13 cellular contexts compared by ENCODE assay signal in the genomic region with DNA sequence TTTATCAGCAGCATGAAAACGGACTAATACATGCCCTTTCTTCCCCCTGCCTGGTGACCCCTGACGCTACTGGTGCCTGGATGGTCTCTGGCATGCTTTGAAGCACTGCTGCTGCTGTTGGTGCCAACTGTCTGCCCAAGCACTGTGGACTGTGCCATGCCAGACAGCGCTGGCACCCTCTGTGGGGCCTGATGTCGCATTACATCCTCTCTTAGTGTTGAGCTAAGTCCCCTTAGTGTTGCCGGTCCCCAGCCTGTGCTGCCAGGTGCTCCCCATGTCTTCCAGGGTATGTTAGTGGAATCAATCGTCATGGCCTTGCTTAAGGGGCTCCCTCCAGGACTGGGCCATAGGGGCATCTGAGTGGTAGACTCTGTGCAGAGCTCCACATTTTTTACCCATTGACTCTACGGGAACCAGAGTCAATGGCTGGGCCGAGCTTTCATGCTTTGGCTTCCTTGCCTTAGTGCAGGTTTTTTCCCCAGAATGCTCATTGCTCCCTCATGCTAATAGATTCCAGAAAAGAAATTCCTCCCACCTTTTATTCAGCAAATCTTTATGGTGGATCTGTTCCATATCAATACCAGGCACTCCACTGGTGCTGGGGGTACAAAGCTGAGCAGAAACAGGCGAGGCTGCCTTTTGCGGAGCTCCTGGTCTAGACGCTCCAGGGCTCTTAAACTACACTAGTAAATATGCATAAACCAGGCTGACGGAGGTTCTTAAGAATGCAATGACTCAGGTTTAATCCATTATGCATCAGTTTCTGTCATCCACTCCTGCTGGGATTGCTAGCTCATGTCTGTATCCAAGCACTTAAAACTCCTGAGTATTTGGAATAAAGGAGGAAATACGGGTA. TPM values are rescaled to one million over a fixed set of nuclear protein-coding genes. Genes with fewer than 3 reads are reported as not detected.
DNase-seq lines count a peak whose midpoint lies in the region; ATAC-seq, FAIRE-seq and TF ChIP-seq lines count a peak whose summit lies in the region.
"Had no signal": no experiment of that assay in that cellular context is flagged by ENCODE, and none has a peak within 500 bp of the region (broad histone marks: within the 10 kb centered on the region; RNA-seq: fewer than 3 reads in every experiment).

No MANE protein-coding gene starts in this region.

- TF ChIP-seq CTCF in kidney epithelial cell (IDR thresholded peaks at IDR 0.05; ENCODE audit: insufficient read depth, low read length, poor library complexity, severe bottlenecking) = no peak
- no peak for TF ChIP-seq CTCF in CD14-positive monocyte (IDR thresholded peaks at IDR 0.05)

- FAIRE-seq in HTR-8/SVneo (lab: Jason Lieb, UNC) = no peak

- H3K36me3 Mint-ChIP-seq in CD14-positive monocyte = no peaks in the 10 kb centered on the region

- H3K4me3 Mint-ChIP-seq in CD14-positive monocyte = no peak overlapping the region
- H3K4me3 Mint-ChIP-seq: activated CD4-positive, alpha-beta T cell treated with anti-CD3 and anti-CD28 coated beads for 36 hours had no signal

- peaks cover 1 to 7% (median 2%) of the 10 kb centered on the region in 3 donors for H3K27me3 Mint-ChIP-seq in CD14-positive monocyte (ENCODE audit: low read depth in 3 of 3)
- H3K27me3 Mint-ChIP-seq: activated CD4-positive, alpha-beta T cell treated with anti-CD3 and anti-CD28 coated beads for 36 hours had no signal

- intact Hi-C loops in CD14-positive monocyte (cut with micrococcal nuclease) = loop anchor here in 1 of 2 donors (10.0 kb wide), 1 partner anchor 47 kb away; no protein-coding TSS in a partner anchor

- H3K4me1 Mint-ChIP-seq in CD14-positive monocyte = peaks cover 54% of the 10 kb centered on the region
- H3K4me1 Mint-ChIP-seq: activated CD4-positive, alpha-beta T cell treated with anti-CD3 and anti-CD28 coated beads for 36 hours had no signal

- in situ Hi-C loops in ACHN (cut with HindIII; ENCODE audit: low pct_ligation_motif_present, low pct_unique_long_range_greater_than_20kb, low sequenced_read_pairs) (no loop called here), T47D (cut with HindIII; ENCODE audit: low pct_unique_long_range_greater_than_20kb, low sequenced_read_pairs) (no loop called here)

- H3K27ac Mint-ChIP-seq in CD14-positive monocyte = peak overlapping the region in 1 of 7 donors; percentile 77
- H3K27ac Mint-ChIP-seq: activated CD4-positive, alpha-beta T cell treated with anti-CD3 and anti-CD28 coated beads for 36 hours had no signal

- peaks cover 0 to 2% (median 0%) of the 10 kb centered on the region in 7 donors for H3K9me3 Mint-ChIP-seq in CD14-positive monocyte

- no peak overlapping the region for H3K4me3 ChIP-seq in kidney epithelial cell (ENCODE audit: low read depth, low read length)
- H3K4me3 ChIP-seq: BLaER1, cardiac muscle cell had no signal

- ATAC-seq in HG03342 (IDR thresholded peaks at IDR 0.05; ENCODE audit: unreplicated experiment) = no peak
- ATAC-seq: activated CD4-positive, alpha-beta T cell treated with anti-CD3 and anti-CD28 coated beads for 36 hours; left lobe of liver had no signal

- H3K27me3 ChIP-seq in kidney epithelial cell (ENCODE audit: control insufficient read depth, insufficient read depth, low read length) = no peaks in the 10 kb centered on the region
- H3K27me3 ChIP-seq: BLaER1, cardiac muscle cell had no signal

- no peaks in the 10 kb centered on the region for H3K36me3 ChIP-seq in kidney epithelial cell (ENCODE audit: control insufficient read depth, insufficient read depth, low read length)
- H3K36me3 ChIP-seq: BLaER1, cardiac muscle cell had no signal

- DNase-seq in ACHN (peak; percentile 97), HTR-8/SVneo (ENCODE audit: insufficient read length, low spot score) (peak; percentile 60), T47D (ENCODE audit: low read depth in 1 of 2, low spot score in 1 of 2) (peak; percentile 23 to 72), kidney epithelial cell (ENCODE audit: low read depth) (peak; percentile 95), NCI-H1048 (lab: John Stamatoyannopoulos, UW) (no peak), CD14-positive monocyte (ENCODE audit: low spot score) (no peak), NCI-H2107 (lab: John Stamatoyannopoulos, UW) (no peak)
- DNase-seq: activated CD4-positive, alpha-beta T cell treated with anti-CD3 and anti-CD28 coated beads for 36 hours; NCI-H69 had no signal

RNA-seq across cellular contexts. Expression of a gene that starts 21.8 kb away (rescaled TPM):
- total RNA-seq in kidney epithelial cell = 0.07 and 0.29 TPM in 2 replicates
- under 1 TPM; 0.11 to 0.34 TPM for polyA plus RNA-seq in CD14-positive monocyte

RNA-seq across cellular contexts. Expression of a gene that starts 35.3 kb away (rescaled TPM):
- total RNA-seq in kidney epithelial cell = 0.08 and 0.14 TPM in 2 replicates
- polyA plus RNA-seq in CD14-positive monocyte = not detected
- total RNA-seq: cardiac muscle cell had no signal

Comparison
In these comparisons a context has a peak if more than half of its experiments do, and no peak if none do; other contexts are left out.
1. DNase-seq: peak in ACHN (single experiment), HTR-8/SVneo (single experiment), T47D (2 of 2) and kidney epithelial cell (single experiment); none in NCI-H1048 (single experiment), CD14-positive monocyte (single experiment) and NCI-H2107 (single experiment).